Comparison of ENCODE assay signal across 9 cellular contexts in the genomic region with DNA sequence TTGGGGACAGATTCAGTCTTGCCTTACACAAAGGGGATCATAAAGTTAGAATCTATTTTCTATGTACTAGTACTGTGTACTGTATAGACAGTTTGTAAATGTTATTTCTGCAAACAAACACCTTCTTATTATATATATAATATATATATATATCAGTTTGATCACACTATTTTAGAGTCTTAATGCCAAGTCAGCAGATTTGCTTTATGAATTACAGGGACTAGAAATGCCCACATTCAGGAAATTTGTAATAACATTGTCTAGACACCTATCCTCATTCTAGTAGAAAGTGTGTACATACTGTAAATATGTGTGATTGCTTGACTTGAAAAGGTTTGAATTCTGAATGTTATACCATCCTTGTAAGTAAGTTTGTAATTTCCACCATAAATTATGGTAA.
"Had no signal": no experiment of that assay in that cellular context is flagged by ENCODE, and none has a peak within 500 bp of the region (broad histone marks: within the 10 kb centered on the region; RNA-seq: fewer than 3 reads in every experiment).

No MANE protein-coding gene starts in this region.

- H3K4me3 ChIP-seq: GM23248 had no signal

- H3K4me2 ChIP-seq: KMS-11 had no signal

- DNase-seq: GM23248, GOT3, H9, HCEC 1CT, Karpas-422, KBM-7 had no signal

- FAIRE-seq: H54, HTR-8/SVneo had no signal

- H3K27ac ChIP-seq: GM23248, KMS-11 had no signal

- H2AFZ ChIP-seq: GM23248 had no signal

- H3K9ac ChIP-seq: GM23248, KMS-11 had no signal
